Comparison of ENCODE assay signal across 8 cellular contexts in genomic region chr16:15857779-15858560, GRCh38. TPM values are rescaled to one million over a fixed set of nuclear protein-coding genes. Genes with fewer than 3 reads are reported as not detected.
A peak's percentile ranks its signal among the peaks of the same experiment; 100 is the strongest.
DNase-seq lines count a peak whose midpoint lies in the region; ATAC-seq and TF ChIP-seq lines count a peak whose summit lies in the region.

No MANE protein-coding gene starts in this region.

- CTCF ChIA-PET in activated CD8-positive, alpha-beta T cell treated with anti-CD3 and anti-CD28 coated beads, Interleukin-2, amount 10 ng/mL, durations not matched to agents 7 days and 5 days (lab: Charles Lee): interaction anchor here (0.9 to 1.3 kb wide), 3 partner anchors 8 to 17 kb away, joined by 3 read pairs; no protein-coding TSS in a partner anchor

- H3K27me3 ChIP-seq in heart right ventricle: peaks cover 0 to 48% (median 28%) of the 10 kb centered on the region in 7 donors

- H3K27me3 Mint-ChIP-seq in activated CD8-positive, alpha-beta T cell treated with anti-CD3 and anti-CD28 coated beads, Interleukin-2, amount 10 ng/mL, durations not matched to agents 7 days and 5 days (ENCODE audit: low read depth): peaks cover 49% of the 10 kb centered on the region

- H3K36me3 Mint-ChIP-seq in activated CD8-positive, alpha-beta T cell treated with anti-CD3 and anti-CD28 coated beads, Interleukin-2, amount 10 ng/mL, durations not matched to agents 7 days and 5 days (ENCODE audit: low read depth): no peaks in the 10 kb centered on the region

- H3K4me3 ChIP-seq in GM12865 (ENCODE audit: low read depth, low read length): peak overlapping the region; percentile 7; the same call in 1 of the 2 replicates
- H3K4me3 ChIP-seq in heart right ventricle: peak overlapping the region in 9 of 10 donors; percentile 37 to 54 (median 44)

- intact Hi-C loops in heart right ventricle (cut with DNase I): no loop called here

- TF ChIP-seq CTCF in GM12865 (IDR thresholded peaks at IDR 0.05; ENCODE audit: insufficient read depth, low read depth, low read length, missing control alignments) (no peak), heart right ventricle (IDR thresholded peaks at IDR 0.05) (no peak)

- no peaks in the 10 kb centered on the region for H3K36me3 ChIP-seq in heart right ventricle

- H3K27ac ChIP-seq in heart right ventricle: peak overlapping the region in 9 of 10 donors; percentile 2 to 79 (median 58)

- peaks cover 0 to 20% (median 14%) of the 10 kb centered on the region in 9 donors for H3K4me1 ChIP-seq in heart right ventricle

- peaks cover 8% of the 10 kb centered on the region for H3K4me1 Mint-ChIP-seq in activated CD8-positive, alpha-beta T cell treated with anti-CD3 and anti-CD28 coated beads, Interleukin-2, amount 10 ng/mL, durations not matched to agents 7 days and 5 days (ENCODE audit: low read depth)

- no peak overlapping the region for H3K27ac Mint-ChIP-seq in activated CD8-positive, alpha-beta T cell treated with anti-CD3 and anti-CD28 coated beads, Interleukin-2, amount 10 ng/mL, durations not matched to agents 7 days and 5 days

- H3K4me3 Mint-ChIP-seq in activated CD8-positive, alpha-beta T cell treated with anti-CD3 and anti-CD28 coated beads, Interleukin-2, amount 10 ng/mL, durations not matched to agents 7 days and 5 days: peak overlapping the region; percentile 30

- ATAC-seq in activated CD8-positive, alpha-beta T cell treated with anti-CD3 and anti-CD28 coated beads, Interleukin-2, amount 10 ng/mL, durations not matched to agents 7 days and 5 days: no peak
- ATAC-seq in heart right ventricle: peak; percentile 62 to 74 (median 67)

- H3K9me3 ChIP-seq in heart right ventricle: no peaks in the 10 kb centered on the region

- H3K9me3 Mint-ChIP-seq in activated CD8-positive, alpha-beta T cell treated with anti-CD3 and anti-CD28 coated beads, Interleukin-2, amount 10 ng/mL, durations not matched to agents 7 days and 5 days (ENCODE audit: insufficient read depth): no peaks in the 10 kb centered on the region

- DNase-seq in GM12865 (ENCODE audit: low read depth) (no peak), heart right ventricle (peak; percentile 27 to 49), retina (peak; percentile 16), NCI-H82 treated with DMSO at 0.1 percent for 48 hours (lab: John Stamatoyannopoulos, UW; ENCODE audit: unreplicated experiment) (no peak), NCI-H146 (lab: John Stamatoyannopoulos, UW) (no peak), T1000 (lab: John Stamatoyannopoulos, UW) (no peak), SHP77 (lab: John Stamatoyannopoulos, UW) (no peak)
- no peak for DNase-seq in activated CD8-positive, alpha-beta T cell treated with anti-CD3 and anti-CD28 coated beads, Interleukin-2, amount 10 ng/mL, durations not matched to agents 7 days and 5 days

- WGBS in heart right ventricle, 2 donors: 1 to 2% methylated on average over 55 of the region's 55 CpGs

- POLR2A ChIA-PET in activated CD8-positive, alpha-beta T cell treated with anti-CD3 and anti-CD28 coated beads, Interleukin-2, amount 10 ng/mL, durations not matched to agents 7 days and 5 days (lab: Charles Lee): interaction anchor here (0.6 to 1.3 kb wide), 2 partner anchors 31 to 76 kb away, joined by 3 read pairs; partner anchors contain the start of gene CEP20

RNA-seq across cellular contexts. Expression of gene MYH11, which starts 1.1 kb away (rescaled TPM):
- total RNA-seq in activated CD8-positive, alpha-beta T cell treated with anti-CD3 and anti-CD28 coated beads, Interleukin-2, amount 10 ng/mL, durations not matched to agents 7 days and 5 days: not detected
- 10 to 100 TPM in 9 of 10 donors, 1 to 10 TPM in 1; 9.8 to 40.5 (median 23.5) TPM for total RNA-seq in heart right ventricle
- polyA plus RNA-seq in heart right ventricle: 10 to 100 TPM; 20.0 to 46.7 TPM

RNA-seq across cellular contexts. Expression of gene CEP20, which starts 30.4 kb away (rescaled TPM):
- 10 to 100 TPM; 38.8 to 45.0 TPM for total RNA-seq in activated CD8-positive, alpha-beta T cell treated with anti-CD3 and anti-CD28 coated beads, Interleukin-2, amount 10 ng/mL, durations not matched to agents 7 days and 5 days
- 10 to 100 TPM; 24.1 to 42.6 (median 32.5) TPM for total RNA-seq in heart right ventricle
- 10 to 100 TPM; 14.8 to 14.9 TPM for polyA plus RNA-seq in heart right ventricle

Comparison
In these comparisons a context has a peak if more than half of its experiments do, and no peak if none do; other contexts are left out.
1. DNase-seq: peak in heart right ventricle (2 of 2) and retina (single experiment); none in GM12865 (single experiment), activated CD8-positive, alpha-beta T cell treated with anti-CD3 and anti-CD28 coated beads, Interleukin-2, amount 10 ng/mL, durations not matched to agents 7 days and 5 days (single experiment), NCI-H82 treated with DMSO at 0.1 percent for 48 hours (single experiment), NCI-H146 (single experiment), T1000 (single experiment) and SHP77 (0 of 2).
2. RNA of gene MYH11, which starts 1.1 kb away (total RNA-seq): 9.8 to 40.5 TPM in heart right ventricle; not detected in activated CD8-positive, alpha-beta T cell treated with anti-CD3 and anti-CD28 coated beads, Interleukin-2, amount 10 ng/mL, durations not matched to agents 7 days and 5 days; every median in the first group is over 10 times any median in the second.